In genomic region chr10:62482581-62482980, GRCh38 we compare ENCODE assay signal across 1 cellular context.
TF ChIP-seq lines count a peak whose summit lies in the region.

No MANE protein-coding gene starts in this region.

TF ChIP-seq in WTC11, 78 proteins besides CTCF, POLR2A, EP300 and RAD21 (continued from another document):
- TF ChIP-seq ZNF281 (CRISPR knock-in tag; IDR thresholded peaks at IDR 0.05) (no peak), ZNF671 (CRISPR knock-in tag; IDR thresholded peaks at IDR 0.05) (no peak)
TF ChIP-seq in WTC11: peak in this region for 0.
